Comparison of ENCODE assay signal across 20 cellular contexts in genomic region chr7:103532955-103533354, GRCh38.
DNase-seq lines count a peak whose midpoint lies in the region; ATAC-seq and TF ChIP-seq lines count a peak whose summit lies in the region.
"Had no signal": no experiment of that assay in that cellular context is flagged by ENCODE, and none has a peak within 500 bp of the region (broad histone marks: within the 10 kb centered on the region; RNA-seq: fewer than 3 reads in every experiment).

No MANE protein-coding gene starts in this region.

- DNase-seq in Right ventricle myocardium superior (no peak), right atrium auricular region (ENCODE audit: low spot score) (no peak), head of caudate nucleus (peak in 35 of 42 donors; percentile 16 to 89 (median 54)), midbrain (lab: John Stamatoyannopoulos, UW) (peak; percentile 62), T-cell (no peak), LoVo (ENCODE audit: low spot score) (no peak), GM10266 (ENCODE audit: extremely low spot score) (no peak)
- DNase-seq: 8988T; CD8-positive, alpha-beta memory T cell; DMS79; GM23248; HCEC 1CT; NCI-H1417 treated with DMSO at 0.1 percent for 48 hours; NCI-H2029; NCI-H2171 treated with DMSO at 0.1 percent for 48 hours; NCI-H748 treated with DMSO at 0.1 percent for 48 hours; RPMI8226 had no signal

- H3K9me3 ChIP-seq in right atrium auricular region = no peaks in the 10 kb centered on the region
- H3K9me3 ChIP-seq: BLaER1 treated with 17β-estradiol and CSF1 and Interleukin-3, amounts not matched to agents 10 nM and 100 nM had no signal

- H3K9me3 Mint-ChIP-seq in T-cell = no peaks in the 10 kb centered on the region

- H3K36me3 Mint-ChIP-seq in T-cell = no peaks in the 10 kb centered on the region
- H3K36me3 Mint-ChIP-seq: CD8-positive, alpha-beta memory T cell had no signal

- H3K4me1 ChIP-seq in right atrium auricular region = no peaks in the 10 kb centered on the region
- H3K4me1 ChIP-seq: BLaER1 treated with 17β-estradiol and CSF1 and Interleukin-3, amounts not matched to agents 10 nM and 100 nM had no signal

- no peak overlapping the region for H3K4me3 ChIP-seq in right atrium auricular region
- H3K4me3 ChIP-seq: BLaER1 treated with 17β-estradiol and CSF1 and Interleukin-3, amounts not matched to agents 10 nM and 100 nM; GM23248; K562 had no signal

- POLR2A ChIA-PET in T-cell (lab: Charles Lee) = no interaction called here

- intact Hi-C loops in Right ventricle myocardium superior (cut with DNase I) (no loop called here), head of caudate nucleus (cut with DNase I) (no loop called here)

- H3K4me1 Mint-ChIP-seq in T-cell = no peaks in the 10 kb centered on the region
- H3K4me1 Mint-ChIP-seq: CD8-positive, alpha-beta memory T cell had no signal

- no peak overlapping the region for H3K27ac Mint-ChIP-seq in T-cell
- H3K27ac Mint-ChIP-seq: CD8-positive, alpha-beta memory T cell had no signal

- H3K27ac ChIP-seq in right atrium auricular region = no peak overlapping the region
- H3K27ac ChIP-seq: BLaER1 treated with 17β-estradiol and CSF1 and Interleukin-3, amounts not matched to agents 10 nM and 100 nM; GM23248 had no signal

- no peaks in the 10 kb centered on the region for H3K36me3 ChIP-seq in right atrium auricular region
- H3K36me3 ChIP-seq: BLaER1 treated with 17β-estradiol and CSF1 and Interleukin-3, amounts not matched to agents 10 nM and 100 nM had no signal

- H3K27me3 ChIP-seq in right atrium auricular region = no peaks in the 10 kb centered on the region
- H3K27me3 ChIP-seq: BLaER1 treated with 17β-estradiol and CSF1 and Interleukin-3, amounts not matched to agents 10 nM and 100 nM had no signal

- H3K4me3 Mint-ChIP-seq in T-cell = no peak overlapping the region
- H3K4me3 Mint-ChIP-seq: CD8-positive, alpha-beta memory T cell had no signal

- CTCF ChIA-PET in T-cell (lab: Charles Lee) = interaction anchor here in 1 of 2 donors (0.6 kb wide), 1 partner anchor 332 kb away, joined by 4 read pairs; no protein-coding TSS in a partner anchor

- no peak for TF ChIP-seq CTCF in right atrium auricular region (IDR thresholded peaks at IDR 0.05)
- TF ChIP-seq CTCF in GM10266 (IDR thresholded peaks at IDR 0.05; ENCODE audit: control insufficient read depth, insufficient read depth, low read depth, missing control alignments) = no peak

- H3K27me3 Mint-ChIP-seq in T-cell = peaks cover 16 to 43% of the 10 kb centered on the region in 2 donors

- ATAC-seq in Right ventricle myocardium superior (ENCODE audit: poor library complexity) = peak; percentile 91
- ATAC-seq in GM18519 (IDR thresholded peaks at IDR 0.05; ENCODE audit: low FRiP score, unreplicated experiment) = no peak
- no peak for ATAC-seq in T-cell (replicated peaks in 1 of 4)
- ATAC-seq: K562 had no signal

Comparison
In these comparisons a context has a peak if more than half of its experiments do, and no peak if none do; other contexts are left out.
1. DNase-seq: peak in head of caudate nucleus (35 of 42) and midbrain (single experiment); none in Right ventricle myocardium superior (single experiment), right atrium auricular region (single experiment), T-cell (0 of 34), LoVo (single experiment) and GM10266 (single experiment).